In the genomic region with DNA sequence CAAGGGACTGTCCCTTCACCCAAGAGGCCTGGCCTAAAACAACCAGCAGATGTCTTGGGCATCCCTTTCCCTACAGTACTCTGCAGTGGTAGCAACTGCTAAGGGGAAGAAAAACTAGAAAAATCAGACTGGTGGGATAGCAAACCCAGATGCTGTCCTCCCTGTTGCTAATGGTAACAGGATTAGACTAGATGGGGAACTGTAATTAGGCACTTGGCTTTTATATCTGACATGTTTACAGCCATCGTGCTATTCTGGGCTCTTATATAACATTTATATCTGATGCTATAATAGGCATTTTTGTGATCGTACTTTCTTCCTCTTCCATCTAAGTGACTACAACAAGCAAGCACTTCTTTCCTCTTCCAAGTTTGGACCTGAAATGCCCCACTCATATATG, we compare ENCODE assay signal across 12 cellular contexts.
DNase-seq lines count a peak whose midpoint lies in the region; TF ChIP-seq lines count a peak whose summit lies in the region.
"Had no signal": no experiment of that assay in that cellular context is flagged by ENCODE, and none has a peak within 500 bp of the region (broad histone marks: within the 10 kb centered on the region; RNA-seq: fewer than 3 reads in every experiment).

No MANE protein-coding gene starts in this region.

- H3K4me2 ChIP-seq in OCI-LY7 (ENCODE audit: low read length), result peak overlapping the region; percentile 27; the same call in 1 of the 2 replicates
- H3K4me2 ChIP-seq: KMS-11 had no signal

- H3K27me3 ChIP-seq in ascending aorta, result no peaks in the 10 kb centered on the region

- POLR2A ChIA-PET in OCI-LY7 (lab: Charles Lee), result interaction anchor here (0.9 kb wide), 1 partner anchor 319 kb away, joined by 3 read pairs; no protein-coding TSS in a partner anchor

- no TSS peak for BruUV-seq in OCI-LY7 (replicated peaks; lab: Mats Ljungman, UMichigan)

- H3K4me1 ChIP-seq in OCI-LY7 (ENCODE audit: insufficient read depth, low read length, poor library complexity, severe bottlenecking), result peaks cover 22% of the 10 kb centered on the region
- no peaks in the 10 kb centered on the region for H3K4me1 ChIP-seq in ascending aorta

- H3K27ac ChIP-seq in OCI-LY7 (ENCODE audit: low read depth, low read length, poor library complexity, severe bottlenecking), result no peak overlapping the region
- no peak overlapping the region for H3K27ac ChIP-seq in ascending aorta
- H3K27ac ChIP-seq: KMS-11, SK-N-MC had no signal

- TF ChIP-seq CTCF in OCI-LY7 (conservative IDR thresholded peaks at IDR 0.05; ENCODE audit: low read length) (no peak), ascending aorta (IDR thresholded peaks at IDR 0.05) (no peak)

- DNase-seq in Ammon's horn (ENCODE audit: low spot score) (peak; percentile 55), G401 (ENCODE audit: low spot score) (peak; percentile 7), OCI-LY7 (ENCODE audit: low spot score) (peak; percentile 31), middle frontal gyrus (ENCODE audit: extremely low spot score, low spot score) (peak; percentile 9), SIG-M5 (lab: John Stamatoyannopoulos, UW) (no peak), NCI-H2029 (lab: John Stamatoyannopoulos, UW) (no peak), ascending aorta (ENCODE audit: low spot score in 2 of 2) (no peak)
- DNase-seq: CD8-positive, alpha-beta memory T cell; NCI-H446; T-helper 1 cell had no signal

- no peaks in the 10 kb centered on the region for H3K9me2 ChIP-seq in OCI-LY7 (ENCODE audit: insufficient read depth, low read length)

- no peaks in the 10 kb centered on the region for H4K20me1 ChIP-seq in OCI-LY7 (ENCODE audit: insufficient read depth, low read length)

- H2AFZ ChIP-seq in OCI-LY7 (ENCODE audit: low read length), result peak overlapping the region; percentile 63

- H3K79me2 ChIP-seq in OCI-LY7 (ENCODE audit: insufficient read depth, low read depth, low read length), result no peaks in the 10 kb centered on the region

- CTCF ChIA-PET in OCI-LY7 (lab: Charles Lee; ENCODE audit: unreplicated experiment), result no interaction called here

- intact Hi-C loops in OCI-LY7 (cut with micrococcal nuclease; ENCODE audit: unreplicated experiment) (no loop called here), ascending aorta (cut with DNase I) (no loop called here)

- in situ Hi-C loops in G401 (cut with HindIII; ENCODE audit: low sequenced_read_pairs), result no loop called here

- H3K4me3 ChIP-seq in OCI-LY7 (ENCODE audit: low read depth, low read length, poor library complexity, severe bottlenecking) (no peak overlapping the region), ascending aorta (no peak overlapping the region)
- H3K4me3 ChIP-seq: SK-N-MC had no signal

- no peaks in the 10 kb centered on the region for H3K9me3 ChIP-seq in OCI-LY7 (ENCODE audit: low read length)
- no peaks in the 10 kb centered on the region for H3K9me3 ChIP-seq in ascending aorta

- no peaks in the 10 kb centered on the region for H3K36me3 ChIP-seq in OCI-LY7 (ENCODE audit: insufficient read depth, low read length)
- no peaks in the 10 kb centered on the region for H3K36me3 ChIP-seq in ascending aorta

Comparison
In these comparisons a context has a peak if more than half of its experiments do, and no peak if none do; other contexts are left out.
1. DNase-seq: peak in Ammon's horn (single experiment), G401 (single experiment), OCI-LY7 (single experiment) and middle frontal gyrus (single experiment); none in SIG-M5 (single experiment), NCI-H2029 (single experiment) and ascending aorta (0 of 2).